In genomic region chr1:31987231-31987630, GRCh38 we compare ENCODE assay signal across 12 cellular contexts. TPM values are rescaled to one million over a fixed set of nuclear protein-coding genes. Genes with fewer than 3 reads are reported as not detected.
DNase-seq lines count a peak whose midpoint lies in the region; ATAC-seq and TF ChIP-seq lines count a peak whose summit lies in the region.
"Had no signal": no experiment of that assay in that cellular context is flagged by ENCODE, and none has a peak within 500 bp of the region (broad histone marks: within the 10 kb centered on the region; RNA-seq: fewer than 3 reads in every experiment).

No MANE protein-coding gene starts in this region.

- H3K79me2 ChIP-seq in neural progenitor cell (ENCODE audit: low read depth) (no peaks in the 10 kb centered on the region), GM23248 (ENCODE audit: insufficient read depth) (no peaks in the 10 kb centered on the region)

- no peak overlapping the region for H3K4me3 Mint-ChIP-seq in neural progenitor cell
- H3K4me3 Mint-ChIP-seq in activated CD8-positive, alpha-beta memory T cell treated with anti-CD3 and anti-CD28 coated beads, Interleukin-2, amount 10 ng/mL, durations not matched to agents 7 days and 5 days = no peak overlapping the region
- H3K4me3 Mint-ChIP-seq: activated CD4-positive, alpha-beta memory T cell treated with anti-CD3 and anti-CD28 coated beads, Interleukin-2, amount 10 ng/mL, durations not matched to agents 7 days and 5 days had no signal

- H3K27me3 Mint-ChIP-seq in neural progenitor cell (ENCODE audit: insufficient read depth, low read depth) = peaks cover 5% of the 10 kb centered on the region
- H3K27me3 Mint-ChIP-seq in activated CD8-positive, alpha-beta memory T cell treated with anti-CD3 and anti-CD28 coated beads, Interleukin-2, amount 10 ng/mL, durations not matched to agents 7 days and 5 days = no peaks in the 10 kb centered on the region
- H3K27me3 Mint-ChIP-seq: activated CD4-positive, alpha-beta memory T cell treated with anti-CD3 and anti-CD28 coated beads, Interleukin-2, amount 10 ng/mL, durations not matched to agents 7 days and 5 days had no signal

- CTCF ChIA-PET in activated CD8-positive, alpha-beta memory T cell treated with anti-CD3 and anti-CD28 coated beads, Interleukin-2, amount 10 ng/mL, durations not matched to agents 7 days and 5 days (lab: Charles Lee) = interaction anchor here (0.7 to 5.6 kb wide), 3 partner anchors 14 to 29 kb away, joined by 3 to 32 read pairs (median 5); no protein-coding TSS in a partner anchor

- H3K27me3 ChIP-seq in neural progenitor cell = no peaks in the 10 kb centered on the region
- no peaks in the 10 kb centered on the region for H3K27me3 ChIP-seq in GM23248 (replicated peaks; ENCODE audit: insufficient read depth)
- H3K27me3 ChIP-seq: adrenal gland had no signal

- DNase-seq in NCI-H2171 treated with DMSO at 0.1 percent for 48 hours (lab: John Stamatoyannopoulos, UW) = peak; percentile 60
- no peak for DNase-seq in NCI-H2171 (lab: John Stamatoyannopoulos, UW)
- peak; percentile 70 to 94 (median 75) for DNase-seq in NCI-H1417 (lab: John Stamatoyannopoulos, UW)
- DNase-seq in astrocyte of the spinal cord (ENCODE audit: low read depth, low spot score) = peak; percentile 30
- DNase-seq in neural progenitor cell (ENCODE audit: low spot score) = peak; percentile 39
- DNase-seq in activated CD8-positive, alpha-beta memory T cell treated with anti-CD3 and anti-CD28 coated beads, Interleukin-2, amount 10 ng/mL, durations not matched to agents 7 days and 5 days = no peak
- DNase-seq in GM23248 = no peak
- DNase-seq: activated CD4-positive, alpha-beta memory T cell treated with anti-CD3 and anti-CD28 coated beads, Interleukin-2, amount 10 ng/mL, durations not matched to agents 7 days and 5 days; adrenal gland; GF-D8; psoas muscle had no signal

- H3F3A ChIP-seq in neural progenitor cell (ENCODE audit: low read depth) = no peaks in the 10 kb centered on the region
- H3F3A ChIP-seq in GM23248 (ENCODE audit: insufficient read depth) = peaks cover 11% of the 10 kb centered on the region

- H3K4me1 Mint-ChIP-seq in neural progenitor cell = peaks cover 25% of the 10 kb centered on the region
- peaks cover 37% of the 10 kb centered on the region for H3K4me1 Mint-ChIP-seq in activated CD8-positive, alpha-beta memory T cell treated with anti-CD3 and anti-CD28 coated beads, Interleukin-2, amount 10 ng/mL, durations not matched to agents 7 days and 5 days

- peak overlapping the region; percentile 12 for H2AFZ ChIP-seq in neural progenitor cell (replicated peaks)
- no peak overlapping the region for H2AFZ ChIP-seq in GM23248

- WGBS in GM23248 (ENCODE audit: low coverage in 1 of 2, low lambda C conversion rate in 2 of 2, missing lambda C conversion rate in 2 of 2), 2 experiments = 59 to 63% methylated on average over 9 of the region's 9 CpGs

- no peaks in the 10 kb centered on the region for H3K9me3 ChIP-seq in neural progenitor cell (ENCODE audit: low read depth)
- H3K9me3 ChIP-seq in GM23248 (ENCODE audit: low read depth) = no peaks in the 10 kb centered on the region
- H3K9me3 ChIP-seq: adrenal gland, psoas muscle had no signal

- TF ChIP-seq CTCF in astrocyte of the spinal cord (IDR thresholded peaks at IDR 0.05; ENCODE audit: low read depth, low read length) (no peak), neural progenitor cell (IDR thresholded peaks at IDR 0.05) (no peak)

- peak overlapping the region; percentile 87 for H3K27ac Mint-ChIP-seq in neural progenitor cell
- H3K27ac Mint-ChIP-seq in activated CD8-positive, alpha-beta memory T cell treated with anti-CD3 and anti-CD28 coated beads, Interleukin-2, amount 10 ng/mL, durations not matched to agents 7 days and 5 days = no peak overlapping the region
- H3K27ac Mint-ChIP-seq: activated CD4-positive, alpha-beta memory T cell treated with anti-CD3 and anti-CD28 coated beads, Interleukin-2, amount 10 ng/mL, durations not matched to agents 7 days and 5 days had no signal

- H3K9me2 ChIP-seq in GM23248 (ENCODE audit: insufficient read depth) = no peaks in the 10 kb centered on the region

- no peaks in the 10 kb centered on the region for H3K36me3 Mint-ChIP-seq in neural progenitor cell
- H3K36me3 Mint-ChIP-seq in activated CD8-positive, alpha-beta memory T cell treated with anti-CD3 and anti-CD28 coated beads, Interleukin-2, amount 10 ng/mL, durations not matched to agents 7 days and 5 days = peaks cover 2% of the 10 kb centered on the region

- H3K36me3 ChIP-seq in neural progenitor cell (no peaks in the 10 kb centered on the region), GM23248 (ENCODE audit: low read depth) (no peaks in the 10 kb centered on the region)
- H3K36me3 ChIP-seq: adrenal gland had no signal

- H3K9me3 Mint-ChIP-seq in neural progenitor cell = no peaks in the 10 kb centered on the region
- H3K9me3 Mint-ChIP-seq in activated CD8-positive, alpha-beta memory T cell treated with anti-CD3 and anti-CD28 coated beads, Interleukin-2, amount 10 ng/mL, durations not matched to agents 7 days and 5 days (ENCODE audit: low read depth) = no peaks in the 10 kb centered on the region

- H4K20me1 ChIP-seq in neural progenitor cell (ENCODE audit: low read depth) (no peaks in the 10 kb centered on the region), GM23248 (ENCODE audit: insufficient read depth) (no peaks in the 10 kb centered on the region)

- ATAC-seq in activated CD8-positive, alpha-beta memory T cell treated with anti-CD3 and anti-CD28 coated beads, Interleukin-2, amount 10 ng/mL, durations not matched to agents 7 days and 5 days = no peak
- ATAC-seq in GM21786 (IDR thresholded peaks at IDR 0.05; ENCODE audit: unreplicated experiment) = no peak
- ATAC-seq: psoas muscle had no signal

- no peak overlapping the region for H3K4me2 ChIP-seq in neural progenitor cell
- H3K4me2 ChIP-seq in GM23248 (ENCODE audit: unreplicated experiment) = no peak overlapping the region

- in situ Hi-C loops in astrocyte of the spinal cord (cut with HindIII; ENCODE audit: low sequenced_read_pairs) (no loop called here), GM23248 (cut with MboI) (no loop called here)

- no peak overlapping the region for H3K4me3 ChIP-seq in astrocyte of the spinal cord (ENCODE audit: low read depth, low read length)
- H3K4me3 ChIP-seq in neural progenitor cell = no peak overlapping the region
- no peak overlapping the region for H3K4me3 ChIP-seq in GM23248
- H3K4me3 ChIP-seq: adrenal gland, psoas muscle had no signal

- no peak overlapping the region for H3K27ac ChIP-seq in neural progenitor cell
- H3K27ac ChIP-seq in GM23248 = no peak overlapping the region
- H3K27ac ChIP-seq: adrenal gland, psoas muscle had no signal

- H3K9ac ChIP-seq in neural progenitor cell = no peak overlapping the region
- no peak overlapping the region for H3K9ac ChIP-seq in GM23248

- no peaks in the 10 kb centered on the region for H3K4me1 ChIP-seq in neural progenitor cell
- peaks cover 10% of the 10 kb centered on the region for H3K4me1 ChIP-seq in GM23248 (ENCODE audit: insufficient read depth)
- H3K4me1 ChIP-seq: psoas muscle had no signal

RNA-seq across cellular contexts. Expression of gene KHDRBS1, which starts 26.4 kb away (rescaled TPM):
- total RNA-seq in neural progenitor cell (ENCODE audit: low replicate concordance) = 159 and 201 TPM in 2 replicates
- 100 to 1,000 TPM; 166 to 183 TPM for total RNA-seq in activated CD8-positive, alpha-beta memory T cell treated with anti-CD3 and anti-CD28 coated beads, Interleukin-2, amount 10 ng/mL, durations not matched to agents 7 days and 5 days
- total RNA-seq in GM23248 (2014; rRNA removed; shearing (Covaris generic)) = 41.7 and 50.6 TPM in 2 replicates
- polyA plus RNA-seq in GM23248 (2016; fragmentation: Nextera tagmentation; extraction: Ambion mirVana) = 65.7 and 68.6 TPM in 2 replicates

RNA-seq across cellular contexts. Expression of gene PTP4A2, which starts 49.1 kb away (rescaled TPM):
- 211 and 540 TPM in 2 replicates for total RNA-seq in neural progenitor cell (ENCODE audit: low replicate concordance)
- total RNA-seq in activated CD8-positive, alpha-beta memory T cell treated with anti-CD3 and anti-CD28 coated beads, Interleukin-2, amount 10 ng/mL, durations not matched to agents 7 days and 5 days = 100 to 1,000 TPM; 401 to 507 TPM
- 379 and 430 TPM in 2 replicates for total RNA-seq in GM23248 (2014; rRNA removed; shearing (Covaris generic))
- 292 and 376 TPM in 2 replicates for polyA plus RNA-seq in GM23248 (2016; fragmentation: Nextera tagmentation; extraction: Ambion mirVana)

Comparison
In these comparisons a context has a peak if more than half of its experiments do, and no peak if none do; other contexts are left out.
1. DNase-seq: peak in NCI-H2171 treated with DMSO at 0.1 percent for 48 hours (single experiment), NCI-H1417 (3 of 3), astrocyte of the spinal cord (single experiment) and neural progenitor cell (single experiment); none in NCI-H2171 (single experiment), activated CD8-positive, alpha-beta memory T cell treated with anti-CD3 and anti-CD28 coated beads, Interleukin-2, amount 10 ng/mL, durations not matched to agents 7 days and 5 days (single experiment) and GM23248 (single experiment).